Comparison of ENCODE assay signal across 9 cellular contexts in genomic region chr17:45852535-45853297, GRCh38. TPM values are rescaled to one million over a fixed set of nuclear protein-coding genes. Genes with fewer than 3 reads are reported as not detected.
DNase-seq lines count a peak whose midpoint lies in the region; ATAC-seq and TF ChIP-seq lines count a peak whose summit lies in the region.
"Had no signal": no experiment of that assay in that cellular context is flagged by ENCODE, and none has a peak within 500 bp of the region (broad histone marks: within the 10 kb centered on the region; RNA-seq: fewer than 3 reads in every experiment).

No MANE protein-coding gene starts in this region.

- H3K9me3 ChIP-seq in RWPE2 (ENCODE audit: severe bottlenecking), result no peaks in the 10 kb centered on the region
- no peaks in the 10 kb centered on the region for H3K9me3 ChIP-seq in psoas muscle

- intact Hi-C loops in Calu3 (cut with micrococcal nuclease; ENCODE audit: unreplicated experiment), result loop anchor here (1.0 kb wide), 1 partner anchor 212 kb away; no protein-coding TSS in a partner anchor
- intact Hi-C loops in psoas muscle (cut with DNase I), result loop anchor here (5.0 kb wide), 1 partner anchor 210 kb away; no protein-coding TSS in a partner anchor

- H3K27ac ChIP-seq in KMS-11 (no peak overlapping the region), RWPE2 (ENCODE audit: poor library complexity, severe bottlenecking) (no peak overlapping the region), psoas muscle (no peak overlapping the region)

- TF ChIP-seq CTCF in Calu3 (IDR thresholded peaks at IDR 0.05; ENCODE audit: unreplicated experiment) (peak; percentile 87), KMS-11 (conservative IDR thresholded peaks at IDR 0.05; ENCODE audit: low read depth, low read length) (peak; percentile 99), RWPE2 (IDR thresholded peaks at IDR 0.05; ENCODE audit: poor library complexity, severe bottlenecking) (peak; percentile 89), psoas muscle (IDR thresholded peaks at IDR 0.05) (peak; percentile 86)

- no peaks in the 10 kb centered on the region for H4K20me1 ChIP-seq in KMS-11 (ENCODE audit: insufficient read depth)

- H3K4me2 ChIP-seq in KMS-11, result no peak overlapping the region; the same call in 1 of the 2 replicates

- H3K4me3 ChIP-seq in KMS-11 (IDR thresholded peaks at IDR 0.05; ENCODE audit: insufficient read depth, low read depth, low read length) (no peak overlapping the region), RWPE2 (ENCODE audit: severe bottlenecking) (no peak overlapping the region), psoas muscle (no peak overlapping the region)

- H3K9ac ChIP-seq in KMS-11, result no peak overlapping the region

- BruUV-seq in Calu3 (replicated peaks; lab: Mats Ljungman, UMichigan), result no TSS peak

- ATAC-seq in RWPE2 (ENCODE audit: low read depth) (no peak), psoas muscle (peak in 1 of 4 donors; percentile 35), HG03159 (IDR thresholded peaks at IDR 0.05; ENCODE audit: unreplicated experiment) (no peak)

- H2AFZ ChIP-seq in KMS-11 (ENCODE audit: low read depth), result peak overlapping the region; percentile 32; the same call in 1 of the 2 replicates

- H3K27me3 ChIP-seq in KMS-11 (ENCODE audit: insufficient read depth, low read depth) (no peaks in the 10 kb centered on the region), RWPE2 (ENCODE audit: insufficient read depth, poor library complexity, severe bottlenecking) (no peaks in the 10 kb centered on the region), psoas muscle (ENCODE audit: insufficient read depth in 3 of 3, low read length in 2 of 3) (peaks cover 0 to 6% (median 0%) of the 10 kb centered on the region in 3 donors)

- no peaks in the 10 kb centered on the region for H3K9me3 Mint-ChIP-seq in Calu3 (ENCODE audit: low read depth, unreplicated experiment)
- H3K9me3 Mint-ChIP-seq: T-helper 1 cell treated with Interleukin-12 subunit alpha and Interleukin-12 subunit beta and Interleukin-4 antibody, amounts not matched to agents 30 μg/mL and 1 μg/mL, for 36 hours had no signal

- H3K27me3 Mint-ChIP-seq in Calu3 (ENCODE audit: unreplicated experiment), result peaks cover 91% of the 10 kb centered on the region

- 20 to 24% (median 23%) methylated on average over 12 of the region's 12 CpGs for WGBS in psoas muscle, 3 donors

- CTCF ChIA-PET in Calu3 (lab: Charles Lee), result interaction anchor here (0.5 to 4.3 kb wide), 8 partner anchors 13 to 360 kb away, joined by 3 to 36 read pairs (median 3); no protein-coding TSS in a partner anchor

- H3K4me3 Mint-ChIP-seq in Calu3 (ENCODE audit: low read depth, unreplicated experiment), result no peak overlapping the region
- H3K4me3 Mint-ChIP-seq: T-helper 1 cell treated with Interleukin-12 subunit alpha and Interleukin-12 subunit beta and Interleukin-4 antibody, amounts not matched to agents 30 μg/mL and 1 μg/mL, for 36 hours had no signal

- H3K36me3 ChIP-seq in KMS-11 (ENCODE audit: insufficient read depth) (no peaks in the 10 kb centered on the region), RWPE2 (ENCODE audit: low read depth) (no peaks in the 10 kb centered on the region), psoas muscle (ENCODE audit: insufficient read depth in 1 of 2, low read depth in 1 of 2) (no peaks in the 10 kb centered on the region)

- H3K79me2 ChIP-seq in KMS-11 (ENCODE audit: insufficient read depth, low read depth), result no peaks in the 10 kb centered on the region

- H3K27ac Mint-ChIP-seq in Calu3 (ENCODE audit: unreplicated experiment), result no peak overlapping the region
- H3K27ac Mint-ChIP-seq: T-helper 1 cell treated with Interleukin-12 subunit alpha and Interleukin-12 subunit beta and Interleukin-4 antibody, amounts not matched to agents 30 μg/mL and 1 μg/mL, for 36 hours had no signal

- no peaks in the 10 kb centered on the region for H3K36me3 Mint-ChIP-seq in Calu3 (ENCODE audit: insufficient read depth, unreplicated experiment)

- DNase-seq in Calu3, result peak; percentile 80
- DNase-seq in RWPE2 (ENCODE audit: low spot score), result no peak
- peak; percentile 43 for DNase-seq in activated gamma-delta T cell treated with anti-CD3 and anti-CD28 coated beads, Interleukin-2, amount 50 U/mL, for 16 hours (ENCODE audit: low read depth)
- peak; percentile 14 for DNase-seq in glomerular endothelial cell (ENCODE audit: extremely low read depth, low read depth, low spot score)
- DNase-seq in psoas muscle, result peak in 1 of 2 donors; percentile 37
- no peak for DNase-seq in NCI-H226

- H3K4me1 ChIP-seq in KMS-11 (ENCODE audit: low read depth, poor library complexity, severe bottlenecking) (no peaks in the 10 kb centered on the region), RWPE2 (ENCODE audit: insufficient read depth, poor library complexity, severe bottlenecking) (no peaks in the 10 kb centered on the region), psoas muscle (peaks cover 5% of the 10 kb centered on the region)

- no peaks in the 10 kb centered on the region for H3K4me1 Mint-ChIP-seq in Calu3 (ENCODE audit: low read depth, unreplicated experiment)

RNA-seq across cellular contexts. Expression of gene SPPL2C, which starts 8.0 kb away (rescaled TPM):
- total RNA-seq in Calu3 (2022) (not detected in 2 replicates), glomerular endothelial cell (not detected in 2 replicates), psoas muscle (not detected)
- not detected for polyA plus RNA-seq in psoas muscle

RNA-seq across cellular contexts. Expression of gene MAPT, which starts 41.6 kb away (rescaled TPM):
- total RNA-seq in Calu3 (2022), result 1.1 and 1.6 TPM in 2 replicates
- total RNA-seq in glomerular endothelial cell, result 0.05 and 0.12 TPM in 2 replicates
- total RNA-seq in psoas muscle, result 100 to 1,000 TPM; 104 to 253 (median 170) TPM
- polyA plus RNA-seq in psoas muscle, result 10 to 100 TPM; 16.0 to 61.3 (median 43.9) TPM

Comparison
In these comparisons a context has a peak if more than half of its experiments do, and no peak if none do; other contexts are left out.
1. DNase-seq: peak in Calu3 (single experiment), activated gamma-delta T cell treated with anti-CD3 and anti-CD28 coated beads, Interleukin-2, amount 50 U/mL, for 16 hours (single experiment) and glomerular endothelial cell (single experiment); none in RWPE2 (single experiment) and NCI-H226 (single experiment).
2. RNA of gene MAPT, which starts 41.6 kb away (total RNA-seq): 104 to 253 TPM in psoas muscle; 1.1 to 1.6 TPM in Calu3 and 0.05 to 0.12 TPM in glomerular endothelial cell; every median in the first group is over 10 times any median in the second.
3. Peak in every context shown above with its lines, with median percentiles within 50 percentile points of each other: CTCF ChIP-seq.